Comparison of ENCODE assay signal across 8 cellular contexts in genomic region chr1:25616932-25617625, GRCh38. TPM values are rescaled to one million over a fixed set of nuclear protein-coding genes. Genes with fewer than 3 reads are reported as not detected.
DNase-seq lines count a peak whose midpoint lies in the region; ATAC-seq, FAIRE-seq and TF ChIP-seq lines count a peak whose summit lies in the region.

No MANE protein-coding gene starts in this region.

- no CpG with 5 or more reads among the region's 102 CpGs for WGBS in A549 (ENCODE audit: missing lambda C conversion rate)
- WGBS in ovary, 3 donors, result 0% methylated on average over 11 to 102 of the region's 102 CpGs

- no peak for FAIRE-seq in A549 (lab: Jason Lieb, UNC)

- H3K4me3 ChIP-seq in A549 (peak overlapping the region; percentile 74), epithelial cell of proximal tubule (ENCODE audit: low read depth, low read length) (peak overlapping the region; percentile 58), ovary (peak overlapping the region; percentile 65)

- H3K36me3 Mint-ChIP-seq in T-helper 2 cell treated with Interferon-gamma antibody and Interleukin-4, amounts not matched to agents 5 μg/mL and 100 μg/mL, for 36 hours (ENCODE audit: low read depth), result peaks cover 15% of the 10 kb centered on the region

- H3K27me3 Mint-ChIP-seq in T-helper 2 cell treated with Interferon-gamma antibody and Interleukin-4, amounts not matched to agents 5 μg/mL and 100 μg/mL, for 36 hours (ENCODE audit: low read depth), result peaks cover 74% of the 10 kb centered on the region

- POLR2A ChIA-PET in A549 (lab: Yijun Ruan, JAX) (no interaction called here), RWPE1 (lab: Yijun Ruan, JAX; ENCODE audit: low non-redundant PET) (no interaction called here)

- H3K4me1 Mint-ChIP-seq in T-helper 2 cell treated with Interferon-gamma antibody and Interleukin-4, amounts not matched to agents 5 μg/mL and 100 μg/mL, for 36 hours (ENCODE audit: low read depth), result peaks cover 55% of the 10 kb centered on the region

- peak overlapping the region; percentile 45 to 84; a peak in 5 of 6 replicates for H3K27ac ChIP-seq in A549
- peak overlapping the region; percentile 69; the same call in 1 of the 2 replicates for H3K27ac ChIP-seq in VCaP
- no peak overlapping the region for H3K27ac ChIP-seq in ovary
- no peak overlapping the region for H3K27ac ChIP-seq in RWPE1

- H3K4me3 Mint-ChIP-seq in T-helper 2 cell treated with Interferon-gamma antibody and Interleukin-4, amounts not matched to agents 5 μg/mL and 100 μg/mL, for 36 hours, result no peak overlapping the region

- no peaks in the 10 kb centered on the region for H3K36me3 ChIP-seq in ovary

- H3K4me2 ChIP-seq in A549, result peak overlapping the region; percentile 97

- no peak for DNase-seq in A549 (ENCODE audit: low read depth in 1 of 2, low spot score in 1 of 2)
- peak; percentile 26 for DNase-seq in GM19238 (ENCODE audit: insufficient read length, low spot score)
- DNase-seq in epithelial cell of proximal tubule (ENCODE audit: low read depth), result no peak
- DNase-seq in ovary, result peak in 2 of 5 donors; percentile 34 to 53
- no peak for DNase-seq in T-helper 2 cell treated with Interferon-gamma antibody and Interleukin-4, amounts not matched to agents 5 μg/mL and 100 μg/mL, for 36 hours (ENCODE audit: low spot score)
- DNase-seq in RWPE1 (ENCODE audit: low spot score), result no peak

- H3K9me3 Mint-ChIP-seq in T-helper 2 cell treated with Interferon-gamma antibody and Interleukin-4, amounts not matched to agents 5 μg/mL and 100 μg/mL, for 36 hours, result no peaks in the 10 kb centered on the region

- TF ChIP-seq POLR2A in A549 (IDR thresholded peaks at IDR 0.05; ENCODE audit: low read length), result no peak
- TF ChIP-seq POLR2A in ovary (IDR thresholded peaks at IDR 0.05), result peak; percentile 30

- ATAC-seq in A549, result peak in 1 of 2 experiments; percentile 17; a peak in 2 of 6 replicates
- ATAC-seq in HG03354 (IDR thresholded peaks at IDR 0.05; ENCODE audit: poor library complexity, severe bottlenecking, unreplicated experiment), result no peak

- intact Hi-C loops in ovary (cut with DNase I), result loop anchor here in 3 of 4 donors (2.0 to 10.0 kb wide), 4 partner anchors 88 to 378 kb away; partner anchors contain the start of gene PAFAH2 (in 1 of the 3)

- no peaks in the 10 kb centered on the region for H3K27me3 ChIP-seq in ovary

- H3K4me1 ChIP-seq in A549 (0 out of 3 replicates have a peak, but pooled peaks cover 4% of the 10 kb centered on the region), ovary (ENCODE audit: insufficient read depth) (peaks cover 11% of the 10 kb centered on the region)

- no peak overlapping the region for H3K27ac Mint-ChIP-seq in T-helper 2 cell treated with Interferon-gamma antibody and Interleukin-4, amounts not matched to agents 5 μg/mL and 100 μg/mL, for 36 hours

- TF ChIP-seq CTCF in A549 (IDR thresholded peaks at IDR 0.05) (no peak), VCaP (conservative IDR thresholded peaks at IDR 0.05) (no peak), epithelial cell of proximal tubule (conservative IDR thresholded peaks at IDR 0.05; ENCODE audit: low read depth, low read length) (no peak), ovary (IDR thresholded peaks at IDR 0.05) (no peak), RWPE1 (conservative IDR thresholded peaks at IDR 0.05; ENCODE audit: low read depth) (no peak)

- no peak for TF ChIP-seq RAD21 in A549 (conservative IDR thresholded peaks at IDR 0.05 in 1 of 2, IDR thresholded peaks at IDR 0.05 in 1 of 2)

- TF ChIP-seq EP300 in A549 (IDR thresholded peaks at IDR 0.05) (no peak), ovary (IDR thresholded peaks at IDR 0.05) (no peak)

- H3K9me3 ChIP-seq in A549, result no peaks in the 10 kb centered on the region
- no peaks in the 10 kb centered on the region for H3K9me3 ChIP-seq in ovary

- CTCF ChIA-PET in A549 (lab: Yijun Ruan, JAX), result interaction anchor here (2.2 kb wide), 1 partner anchor 9 kb away, joined by 8 read pairs; no protein-coding TSS in a partner anchor
- CTCF ChIA-PET in RWPE1 (lab: Yijun Ruan, JAX), result interaction anchor here (0.6 to 0.9 kb wide), 4 partner anchors 8 to 1009 kb away, joined by 3 to 4 read pairs (median 4); no protein-coding TSS in a partner anchor

TF ChIP-seq in A549, 52 proteins besides CTCF, POLR2A, EP300 and RAD21:
- TF ChIP-seq HOXA7 (CRISPR knock-in tag; IDR thresholded peaks at IDR 0.05) (no peak), RNF2 (IDR thresholded peaks at IDR 0.05; ENCODE audit: borderline replicate concordance, low read depth) (peak; percentile 65; the same call in 1 of the 2 replicates)
TF ChIP-seq in A549: peak in this region for 1.

RNA-seq across cellular contexts. Expression of gene MAN1C1, which starts 0.5 kb away (rescaled TPM):
- polyA plus RNA-seq in A549 (2011; rRNA removed), result 0.22 and 0.41 TPM in 2 replicates
- polyA plus RNA-seq in A549 (2012; cell fraction: cytosol; rRNA removed), result 0.13 and 0.40 TPM in 2 replicates
- polyA plus RNA-seq in A549 (2012; cell fraction: nucleus; rRNA removed), result 0.25 and 0.37 TPM in 2 replicates
- polyA plus RNA-seq in A549 (2017; fragmentation: RNase III; extraction: RNeasy Plus Mini Kit Qiagen cat#74134 plus additional on column Dnase treatment), result 0.20 to 0.29 TPM (median 0.27 TPM) in 3 replicates
- 0.15 and 0.33 TPM in 2 replicates for polyA minus RNA-seq in A549 (2011; rRNA and poly(A)+ RNA removed)
- 0.63 and 1.2 TPM in 2 replicates for total RNA-seq in epithelial cell of proximal tubule
- 10 to 100 TPM; 18.0 to 59.2 (median 41.0) TPM for total RNA-seq in ovary
- polyA plus RNA-seq in ovary, result 10 to 100 TPM; 25.0 to 28.2 TPM

Comparison
In these comparisons a context has a peak if more than half of its experiments do, and no peak if none do; other contexts are left out.
1. H3K27ac ChIP-seq: peak in A549 (2 of 2) and VCaP (single experiment); none in ovary (0 of 2) and RWPE1 (single experiment).
2. Peak in every context shown above with its lines, with median percentiles within 50 percentile points of each other: H3K4me3 ChIP-seq.